9 cellular contexts compared by ENCODE assay signal in the genomic region with DNA sequence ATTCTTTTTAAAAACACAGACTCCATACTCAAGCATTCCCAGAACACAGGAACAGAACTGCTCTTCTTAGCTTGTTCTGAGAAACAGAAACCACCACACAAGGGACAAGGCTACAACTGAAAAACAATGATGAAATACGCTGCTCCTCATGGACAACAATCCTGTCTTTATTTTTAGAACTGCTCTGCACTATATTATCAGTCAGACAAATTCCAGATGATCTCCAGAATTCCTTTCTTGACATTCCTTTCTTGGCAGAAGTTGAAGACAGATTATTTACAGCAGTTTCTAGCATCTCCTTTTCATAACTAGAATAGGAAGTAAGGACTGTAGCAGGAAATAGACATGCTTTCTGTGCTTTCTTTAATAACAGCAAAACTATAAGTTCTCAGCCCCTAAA. TPM values are rescaled to one million over a fixed set of nuclear protein-coding genes. Genes with fewer than 3 reads are reported as not detected.
DNase-seq lines count a peak whose midpoint lies in the region; ATAC-seq, FAIRE-seq and TF ChIP-seq lines count a peak whose summit lies in the region.
"Had no signal": no experiment of that assay in that cellular context is flagged by ENCODE, and none has a peak within 500 bp of the region (broad histone marks: within the 10 kb centered on the region; RNA-seq: fewer than 3 reads in every experiment).

No MANE protein-coding gene starts in this region.

- TF ChIP-seq CTCF in GM12878 (IDR thresholded peaks at IDR 0.05 in 2 of 3, conservative IDR thresholded peaks at IDR 0.05 in 1 of 3; ENCODE audit: control insufficient read depth in 2 of 3, extremely low read depth in 1 of 3, insufficient read depth in 1 of 3, low read depth in 3 of 3, low read length in 3 of 3), result no peak
- TF ChIP-seq CTCF in lower lobe of right lung (IDR thresholded peaks at IDR 0.05), result no peak
- TF ChIP-seq CTCF in upper lobe of right lung (IDR thresholded peaks at IDR 0.05), result no peak

- RAD21 ChIA-PET in GM12878 (lab: Charles Lee; ENCODE audit: unreplicated experiment), result no interaction called here

- no peak overlapping the region for H3K9ac ChIP-seq in GM12878 (ENCODE audit: control insufficient read depth, insufficient read depth, low read length)

- no peaks in the 10 kb centered on the region for H4K20me1 ChIP-seq in GM12878 (ENCODE audit: control insufficient read depth, insufficient read depth)

- no peaks in the 10 kb centered on the region for H3K9me3 Mint-ChIP-seq in activated naive CD4-positive, alpha-beta T cell treated with anti-CD3 and anti-CD28 coated beads for 36 hours

- H3K4me2 ChIP-seq in GM12878 (ENCODE audit: control insufficient read depth, insufficient read depth), result no peak overlapping the region

- H3K27me3 ChIP-seq in GM12878 (replicated peaks in 1 of 2; ENCODE audit: control insufficient read depth in 2 of 2, insufficient read depth in 2 of 2, low read length in 1 of 2) (no peaks in the 10 kb centered on the region), lower lobe of right lung (ENCODE audit: low read depth) (no peaks in the 10 kb centered on the region), upper lobe of right lung (no peaks in the 10 kb centered on the region), H7 (ENCODE audit: control insufficient read depth, insufficient read depth, low read length) (no peaks in the 10 kb centered on the region)

- H3K4me3 ChIP-seq in GM12878 (no peak overlapping the region), lower lobe of right lung (no peak overlapping the region), upper lobe of right lung (no peak overlapping the region), H7 (ENCODE audit: insufficient read depth, low read depth, low read length) (no peak overlapping the region)

- H3K36me3 Mint-ChIP-seq in activated naive CD4-positive, alpha-beta T cell treated with anti-CD3 and anti-CD28 coated beads for 36 hours (ENCODE audit: low read depth), result peaks cover 6% of the 10 kb centered on the region

- WGBS in GM12878 (ENCODE audit: insufficient coverage, insufficient replicate concordance, low lambda C conversion rate, missing lambda C conversion rate), result 9% methylated on average over 1 of the region's 1 CpG

- in situ Hi-C loops in GM12878 (cut with MboI), result no loop called here

- no peak for TF ChIP-seq POLR2A in GM12878 (IDR thresholded peaks at IDR 0.05; ENCODE audit: low read depth, low read length)

- TF ChIP-seq EP300 in GM12878 (IDR thresholded peaks at IDR 0.05; ENCODE audit: borderline replicate concordance in 1 of 2, control insufficient read depth in 1 of 2, low read depth in 2 of 2, low read length in 2 of 2), result no peak

- H3K36me3 ChIP-seq in GM12878 (ENCODE audit: control insufficient read depth in 2 of 2, insufficient read depth in 2 of 2, low read length in 1 of 2) (no peaks in the 10 kb centered on the region), lower lobe of right lung (peaks cover 13% of the 10 kb centered on the region), upper lobe of right lung (peaks cover 8% of the 10 kb centered on the region), H7 (replicated peaks; ENCODE audit: control insufficient read depth, insufficient read depth, low read length) (no peaks in the 10 kb centered on the region)

- SMC1A ChIA-PET in GM12878 (lab: Charles Lee; ENCODE audit: uncharacterized antibody, unreplicated experiment), result interaction anchor here (0.6 to 2.0 kb wide), 4 partner anchors 10 to 23 kb away, joined by 3 to 6 read pairs (median 4); no protein-coding TSS in a partner anchor

- no peak overlapping the region; the same call in 1 of the 2 replicates for H2AFZ ChIP-seq in GM12878 (ENCODE audit: control insufficient read depth, low read depth, low read length)

- intact Hi-C loops in activated naive CD4-positive, alpha-beta T cell treated with anti-CD3 and anti-CD28 coated beads for 36 hours (cut with micrococcal nuclease), result loop anchor here (1.0 to 2.0 kb wide), 2 partner anchors 36 to 135 kb away; partner anchors contain the start of gene ANTXR2
- intact Hi-C loops in GM12878 (cut with micrococcal nuclease; ENCODE audit: unreplicated experiment), result no loop called here
- intact Hi-C loops in lower lobe of right lung (cut with DNase I), result no loop called here
- intact Hi-C loops in upper lobe of right lung (cut with DNase I), result no loop called here

- no peak for TF ChIP-seq RAD21 in GM12878 (IDR thresholded peaks at IDR 0.05; ENCODE audit: insufficient read depth, low read depth, low read length)

- peak overlapping the region; percentile 86 for H3K27ac Mint-ChIP-seq in activated naive CD4-positive, alpha-beta T cell treated with anti-CD3 and anti-CD28 coated beads for 36 hours

- H3K4me1 Mint-ChIP-seq in activated naive CD4-positive, alpha-beta T cell treated with anti-CD3 and anti-CD28 coated beads for 36 hours (ENCODE audit: low read depth), result peaks cover 32% of the 10 kb centered on the region

- no peaks in the 10 kb centered on the region for H3K27me3 Mint-ChIP-seq in activated naive CD4-positive, alpha-beta T cell treated with anti-CD3 and anti-CD28 coated beads for 36 hours (ENCODE audit: low read depth)

- H3K4me1 ChIP-seq in GM12878 (ENCODE audit: control insufficient read depth, insufficient read depth, low read length) (no peaks in the 10 kb centered on the region), lower lobe of right lung (peaks cover 29% of the 10 kb centered on the region), upper lobe of right lung (peaks cover 11% of the 10 kb centered on the region)

- CTCF ChIA-PET in activated naive CD4-positive, alpha-beta T cell treated with anti-CD3 and anti-CD28 coated beads for 36 hours (lab: Charles Lee), result interaction anchor here (1.3 kb wide), 1 partner anchor 19 kb away, joined by 4 read pairs; no protein-coding TSS in a partner anchor
- CTCF ChIA-PET in GM12878 (lab: Yijun Ruan, JAX), result no interaction called here

- H3K4me3 Mint-ChIP-seq in activated naive CD4-positive, alpha-beta T cell treated with anti-CD3 and anti-CD28 coated beads for 36 hours, result peak overlapping the region; percentile 70

- H3K27ac ChIP-seq in GM12878 (ENCODE audit: control insufficient read depth, insufficient read depth) (no peak overlapping the region), lower lobe of right lung (peak overlapping the region; percentile 59), upper lobe of right lung (peak overlapping the region; percentile 59)

- no peaks in the 10 kb centered on the region for H3K9me3 ChIP-seq in GM12878 (replicated peaks; ENCODE audit: control insufficient read depth, insufficient read depth, low read length)
- no peaks in the 10 kb centered on the region for H3K9me3 ChIP-seq in lower lobe of right lung
- no peaks in the 10 kb centered on the region for H3K9me3 ChIP-seq in upper lobe of right lung

- POLR2A ChIA-PET in GM12878 (lab: Charles Lee), result no interaction called here

- BruUV-seq in GM12878 (replicated peaks; lab: Mats Ljungman, UMichigan), result no TSS peak

- DNase-seq in activated naive CD4-positive, alpha-beta T cell treated with anti-CD3 and anti-CD28 coated beads for 36 hours, result no peak
- DNase-seq in activated naive CD4-positive, alpha-beta T cell (lab: John Stamatoyannopoulos, UW), result no peak
- DNase-seq in GM12878 (ENCODE audit: low read depth, low spot score) (no peak), lower lobe of right lung (no peak), upper lobe of right lung (no peak), H7 (no peak)
- DNase-seq in stimulated activated naive CD4-positive, alpha-beta T cell (lab: John Stamatoyannopoulos, UW), result no peak
- DNase-seq: anterior cingulate cortex had no signal

- FAIRE-seq in GM12878 (lab: Jason Lieb, UNC), result peak; percentile 35

- no peaks in the 10 kb centered on the region for H3K79me2 ChIP-seq in GM12878 (ENCODE audit: control insufficient read depth, insufficient read depth, low read length)

- no peak for ATAC-seq in GM12878
- peak; percentile 69 to 76 for ATAC-seq in lower lobe of right lung
- ATAC-seq in upper lobe of right lung, result peak; percentile 75
- no peak for ATAC-seq in HG03108 (IDR thresholded peaks at IDR 0.05; ENCODE audit: unreplicated experiment)

TF ChIP-seq in GM12878, 131 proteins besides CTCF, POLR2A, EP300 and RAD21 (continues in another document):
- TF ChIP-seq SPI1 (IDR thresholded peaks at IDR 0.05; ENCODE audit: borderline replicate concordance, insufficient read depth, low read depth, low read length) (no peak), KAT2A (conservative IDR thresholded peaks at IDR 0.05; ENCODE audit: control insufficient read depth, low read depth, low read length) (no peak), MEF2B (IDR thresholded peaks at IDR 0.05; ENCODE audit: partially characterized antibody, poor library complexity, severe bottlenecking) (no peak), NRF1 (conservative IDR thresholded peaks at IDR 0.05; ENCODE audit: low read depth, low read length) (no peak)
- TF ChIP-seq, protein P1, sequence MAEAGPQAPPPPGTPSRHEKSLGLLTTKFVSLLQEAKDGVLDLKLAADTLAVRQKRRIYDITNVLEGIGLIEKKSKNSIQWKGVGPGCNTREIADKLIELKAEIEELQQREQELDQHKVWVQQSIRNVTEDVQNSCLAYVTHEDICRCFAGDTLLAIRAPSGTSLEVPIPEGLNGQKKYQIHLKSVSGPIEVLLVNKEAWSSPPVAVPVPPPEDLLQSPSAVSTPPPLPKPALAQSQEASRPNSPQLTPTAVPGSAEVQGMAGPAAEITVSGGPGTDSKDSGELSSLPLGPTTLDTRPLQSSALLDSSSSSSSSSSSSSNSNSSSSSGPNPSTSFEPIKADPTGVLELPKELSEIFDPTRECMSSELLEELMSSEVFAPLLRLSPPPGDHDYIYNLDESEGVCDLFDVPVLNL (IDR thresholded peaks at IDR 0.05; ENCODE audit: low read depth, low read length), result no peak

RNA-seq across cellular contexts. Expression of gene ANTXR2, which starts 36.1 kb away (rescaled TPM):
- under 1 TPM; 0.50 to 0.79 TPM for total RNA-seq in activated naive CD4-positive, alpha-beta T cell treated with anti-CD3 and anti-CD28 coated beads for 36 hours
- total RNA-seq in GM12878 (2013; cell fraction: nucleolus; rRNA removed), result 27.5 and 36.1 TPM in 2 replicates
- total RNA-seq in GM12878 (2014; rRNA removed) (4.7 TPM in 2 replicates), GM12878 (2014; rRNA removed; fragmentation: Illumina TruSeq; extraction: Trizol) (5.9 and 7.7 TPM in 2 replicates), GM12878 (2021) (7.7 and 8.9 TPM in 2 replicates), lower lobe of right lung (62.8 TPM), upper lobe of right lung (67.4 TPM)
- 2.2 TPM for polyA plus RNA-seq in GM12878 (2011; ENCODE audit: low read depth)
- polyA plus RNA-seq in GM12878 (2011; rRNA removed) (5.6 and 9.8 TPM in 2 replicates), GM12878 (2014; fragmentation: Illumina TruSeq; extraction: Trizol) (8.3 and 9.6 TPM in 2 replicates), GM12878 (2014; fragmentation: Nextera tagmentation; extraction: Ambion mirVana) (1 to 10 TPM; 1.4 to 1.5 TPM), GM12878 (2014; rRNA removed) (3.3 and 5.4 TPM in 2 replicates), GM12878 (2016; fragmentation: Nextera tagmentation; extraction: Ambion mirVana) (1 to 10 TPM; 8.1 to 8.6 TPM)
- 2.1 and 2.2 TPM in 2 replicates for polyA plus RNA-seq in GM12878 (2011; cell fraction: cytosol; rRNA removed)
- polyA plus RNA-seq in GM12878 (2011; cell fraction: nucleus; rRNA removed), result 4.7 and 4.8 TPM in 2 replicates
- 4.4 TPM in 2 replicates for polyA plus RNA-seq in GM12878 (2012)
- 7.8 and 8.3 TPM in 2 replicates for polyA minus RNA-seq in GM12878 (2011; rRNA and poly(A)+ RNA removed)
- polyA minus RNA-seq in GM12878 (2011; cell fraction: cytosol; rRNA and poly(A)+ RNA removed), result 2.0 and 2.4 TPM in 2 replicates
- polyA minus RNA-seq in GM12878 (2011; cell fraction: nucleus; rRNA and poly(A)+ RNA removed), result 7.7 and 13.9 TPM in 2 replicates
- total RNA-seq in H7 (2014; rRNA removed; shearing (Covaris generic)), result 7.7 and 10.8 TPM in 2 replicates

Comparison
In these comparisons a context has a peak if more than half of its experiments do, and no peak if none do; other contexts are left out.
1. ATAC-seq: peak in lower lobe of right lung (2 of 2) and upper lobe of right lung (single experiment); none in GM12878 (single experiment) and HG03108 (single experiment).